7 cellular contexts compared by ENCODE assay signal in the genomic region with DNA sequence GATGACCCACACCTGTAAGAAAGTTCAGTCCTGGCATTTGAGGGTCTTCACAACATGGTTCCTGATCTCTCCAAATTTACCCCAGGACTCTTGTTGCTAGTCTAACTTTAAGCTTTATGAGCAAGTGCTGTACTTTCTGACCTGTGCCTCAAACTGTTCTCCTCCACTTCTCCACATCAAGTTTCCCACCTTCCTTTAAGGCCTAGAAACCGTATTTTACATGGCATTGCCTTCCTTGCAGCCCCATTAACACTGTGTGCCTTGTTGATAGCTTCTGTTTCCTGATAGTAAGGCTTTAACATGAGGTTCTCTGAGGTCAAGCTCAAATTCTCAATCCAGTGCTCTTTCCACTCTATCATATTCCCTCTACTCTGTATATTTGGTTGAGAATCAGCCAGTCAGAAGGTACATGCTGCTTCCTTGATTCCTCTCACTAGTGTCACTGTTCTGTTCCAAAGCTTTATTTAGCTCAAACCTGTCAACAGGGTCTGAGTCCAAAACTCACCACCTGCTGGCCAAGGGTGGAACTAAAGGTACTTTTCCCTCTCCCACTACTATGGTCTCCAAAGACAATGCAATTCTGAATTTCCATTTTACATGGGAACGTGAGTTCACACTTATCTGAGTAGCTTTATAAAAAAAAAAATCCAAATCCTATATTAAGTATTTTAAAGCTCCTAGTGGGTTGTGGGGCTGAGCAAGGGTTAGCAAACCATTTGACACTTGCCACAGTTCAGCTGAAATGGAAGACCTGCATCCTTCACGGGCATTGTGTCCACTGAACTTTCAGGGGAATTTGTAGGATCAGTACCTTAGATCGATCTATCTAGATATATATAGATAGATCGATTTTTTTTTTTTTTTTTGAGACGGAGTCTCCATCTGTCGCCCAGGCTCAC. TPM values are rescaled to one million over a fixed set of nuclear protein-coding genes. Genes with fewer than 3 reads are reported as not detected.
DNase-seq lines count a peak whose midpoint lies in the region; ATAC-seq and TF ChIP-seq lines count a peak whose summit lies in the region.

No MANE protein-coding gene starts in this region.

- peaks cover 4 to 6% (median 4%) of the 10 kb centered on the region in 3 donors for H3K4me1 Mint-ChIP-seq in T-cell

- H3K4me3 Mint-ChIP-seq in T-cell = no peak overlapping the region

- CTCF ChIA-PET in T-cell (lab: Charles Lee) = interaction anchor here (0.5 to 3.9 kb wide), 31 partner anchors 8 to 1183 kb away, joined by 3 to 56 read pairs (median 4); a partner anchor contains a TSS

- POLR2A ChIA-PET in T-cell (lab: Charles Lee) = interaction anchor here (0.5 to 1.4 kb wide), 5 partner anchors 17 to 1121 kb away, joined by 3 to 8 read pairs (median 6); a partner anchor contains a TSS

- no peaks in the 10 kb centered on the region for H3K27me3 ChIP-seq in brain microvascular endothelial cell (replicated peaks)

- TF ChIP-seq CTCF in brain microvascular endothelial cell (IDR thresholded peaks at IDR 0.05; ENCODE audit: low read depth, low read length, missing control alignments) = peak; percentile 76

- H3K36me3 Mint-ChIP-seq in T-cell = peaks cover 35% of the 10 kb centered on the region

- DNase-seq in ELR (ENCODE audit: low read depth) = peak; percentile 74
- peak; percentile 53 for DNase-seq in Jurkat, Clone E6-1 (ENCODE audit: low read depth, low spot score)
- DNase-seq in T-cell = peak in 30 of 34 experiments; percentile 9 to 61 (median 41)
- peak; percentile 33 for DNase-seq in brain microvascular endothelial cell
- peak; percentile 68 for DNase-seq in left kidney (ENCODE audit: low read depth, low spot score)
- DNase-seq in stimulated activated CD8-positive, alpha-beta memory T cell treated with anti-CD3 and anti-CD28 coated beads, Interleukin-7, amount 100 ng/mL, for 24 hours (ENCODE audit: low read depth) = peak; percentile 22
- no peak for DNase-seq in NK-92 treated with Interleukin-12 subunit alpha and Interleukin-12 subunit beta, amount 100 ng/mL, for 24 hours (lab: John Stamatoyannopoulos, UW)

- ATAC-seq in T-cell (replicated peaks in 1 of 4) = peak; percentile 54 to 69 (median 64)

- H3K27ac Mint-ChIP-seq in T-cell = peak overlapping the region in 1 of 2 donors; percentile 23

- H3K36me3 ChIP-seq in brain microvascular endothelial cell (replicated peaks) = peaks cover 43% of the 10 kb centered on the region

- in situ Hi-C loops in brain microvascular endothelial cell (cut with HindIII; ENCODE audit: low pct_ligation_motif_present, low sequenced_read_pairs) = no loop called here

- no peak overlapping the region for H3K4me3 ChIP-seq in Jurkat, Clone E6-1 (ENCODE audit: low read length)
- no peak overlapping the region for H3K4me3 ChIP-seq in brain microvascular endothelial cell (ENCODE audit: low read depth, low read length)

- H3K27ac ChIP-seq in brain microvascular endothelial cell = no peak overlapping the region

- no peaks in the 10 kb centered on the region for H3K27me3 Mint-ChIP-seq in T-cell

- no peaks in the 10 kb centered on the region for H3K9me3 Mint-ChIP-seq in T-cell

RNA-seq across cellular contexts. Expression of a gene that starts 21.1 kb away (rescaled TPM):
- polyA plus RNA-seq in Jurkat, Clone E6-1 (2012; ENCODE audit: insufficient read depth, insufficient read length) = 227 TPM
- 100 to 1,000 TPM; 141 to 232 (median 167) TPM for total RNA-seq in T-cell

RNA-seq across cellular contexts. Expression of a gene that starts 28.4 kb away (rescaled TPM):
- 155 TPM for polyA plus RNA-seq in Jurkat, Clone E6-1 (2012; ENCODE audit: insufficient read depth, insufficient read length)
- 10 to 100 TPM; 20.0 to 30.7 (median 28.2) TPM for total RNA-seq in T-cell

RNA-seq across cellular contexts. Expression of a gene that starts 45.1 kb away (rescaled TPM):
- 23.8 TPM for polyA plus RNA-seq in Jurkat, Clone E6-1 (2012; ENCODE audit: insufficient read depth, insufficient read length)
- 10 to 100 TPM; 23.0 to 32.1 (median 29.9) TPM for total RNA-seq in T-cell

RNA-seq across cellular contexts. Expression of a gene that starts 51.6 kb away (rescaled TPM):
- polyA plus RNA-seq in Jurkat, Clone E6-1 (2012; ENCODE audit: insufficient read depth, insufficient read length) = 282 TPM
- 10 to 100 TPM; 35.8 to 58.2 (median 53.7) TPM for total RNA-seq in T-cell
